In genomic region chr2:54763636-54764291, GRCh38 we compare ENCODE assay signal across 1 cellular context.
TF ChIP-seq lines count a peak whose summit lies in the region.

No MANE protein-coding gene starts in this region.

TF ChIP-seq in GM23338, 12 proteins besides CTCF, POLR2A, EP300 and RAD21:
- TF ChIP-seq, protein P1, sequence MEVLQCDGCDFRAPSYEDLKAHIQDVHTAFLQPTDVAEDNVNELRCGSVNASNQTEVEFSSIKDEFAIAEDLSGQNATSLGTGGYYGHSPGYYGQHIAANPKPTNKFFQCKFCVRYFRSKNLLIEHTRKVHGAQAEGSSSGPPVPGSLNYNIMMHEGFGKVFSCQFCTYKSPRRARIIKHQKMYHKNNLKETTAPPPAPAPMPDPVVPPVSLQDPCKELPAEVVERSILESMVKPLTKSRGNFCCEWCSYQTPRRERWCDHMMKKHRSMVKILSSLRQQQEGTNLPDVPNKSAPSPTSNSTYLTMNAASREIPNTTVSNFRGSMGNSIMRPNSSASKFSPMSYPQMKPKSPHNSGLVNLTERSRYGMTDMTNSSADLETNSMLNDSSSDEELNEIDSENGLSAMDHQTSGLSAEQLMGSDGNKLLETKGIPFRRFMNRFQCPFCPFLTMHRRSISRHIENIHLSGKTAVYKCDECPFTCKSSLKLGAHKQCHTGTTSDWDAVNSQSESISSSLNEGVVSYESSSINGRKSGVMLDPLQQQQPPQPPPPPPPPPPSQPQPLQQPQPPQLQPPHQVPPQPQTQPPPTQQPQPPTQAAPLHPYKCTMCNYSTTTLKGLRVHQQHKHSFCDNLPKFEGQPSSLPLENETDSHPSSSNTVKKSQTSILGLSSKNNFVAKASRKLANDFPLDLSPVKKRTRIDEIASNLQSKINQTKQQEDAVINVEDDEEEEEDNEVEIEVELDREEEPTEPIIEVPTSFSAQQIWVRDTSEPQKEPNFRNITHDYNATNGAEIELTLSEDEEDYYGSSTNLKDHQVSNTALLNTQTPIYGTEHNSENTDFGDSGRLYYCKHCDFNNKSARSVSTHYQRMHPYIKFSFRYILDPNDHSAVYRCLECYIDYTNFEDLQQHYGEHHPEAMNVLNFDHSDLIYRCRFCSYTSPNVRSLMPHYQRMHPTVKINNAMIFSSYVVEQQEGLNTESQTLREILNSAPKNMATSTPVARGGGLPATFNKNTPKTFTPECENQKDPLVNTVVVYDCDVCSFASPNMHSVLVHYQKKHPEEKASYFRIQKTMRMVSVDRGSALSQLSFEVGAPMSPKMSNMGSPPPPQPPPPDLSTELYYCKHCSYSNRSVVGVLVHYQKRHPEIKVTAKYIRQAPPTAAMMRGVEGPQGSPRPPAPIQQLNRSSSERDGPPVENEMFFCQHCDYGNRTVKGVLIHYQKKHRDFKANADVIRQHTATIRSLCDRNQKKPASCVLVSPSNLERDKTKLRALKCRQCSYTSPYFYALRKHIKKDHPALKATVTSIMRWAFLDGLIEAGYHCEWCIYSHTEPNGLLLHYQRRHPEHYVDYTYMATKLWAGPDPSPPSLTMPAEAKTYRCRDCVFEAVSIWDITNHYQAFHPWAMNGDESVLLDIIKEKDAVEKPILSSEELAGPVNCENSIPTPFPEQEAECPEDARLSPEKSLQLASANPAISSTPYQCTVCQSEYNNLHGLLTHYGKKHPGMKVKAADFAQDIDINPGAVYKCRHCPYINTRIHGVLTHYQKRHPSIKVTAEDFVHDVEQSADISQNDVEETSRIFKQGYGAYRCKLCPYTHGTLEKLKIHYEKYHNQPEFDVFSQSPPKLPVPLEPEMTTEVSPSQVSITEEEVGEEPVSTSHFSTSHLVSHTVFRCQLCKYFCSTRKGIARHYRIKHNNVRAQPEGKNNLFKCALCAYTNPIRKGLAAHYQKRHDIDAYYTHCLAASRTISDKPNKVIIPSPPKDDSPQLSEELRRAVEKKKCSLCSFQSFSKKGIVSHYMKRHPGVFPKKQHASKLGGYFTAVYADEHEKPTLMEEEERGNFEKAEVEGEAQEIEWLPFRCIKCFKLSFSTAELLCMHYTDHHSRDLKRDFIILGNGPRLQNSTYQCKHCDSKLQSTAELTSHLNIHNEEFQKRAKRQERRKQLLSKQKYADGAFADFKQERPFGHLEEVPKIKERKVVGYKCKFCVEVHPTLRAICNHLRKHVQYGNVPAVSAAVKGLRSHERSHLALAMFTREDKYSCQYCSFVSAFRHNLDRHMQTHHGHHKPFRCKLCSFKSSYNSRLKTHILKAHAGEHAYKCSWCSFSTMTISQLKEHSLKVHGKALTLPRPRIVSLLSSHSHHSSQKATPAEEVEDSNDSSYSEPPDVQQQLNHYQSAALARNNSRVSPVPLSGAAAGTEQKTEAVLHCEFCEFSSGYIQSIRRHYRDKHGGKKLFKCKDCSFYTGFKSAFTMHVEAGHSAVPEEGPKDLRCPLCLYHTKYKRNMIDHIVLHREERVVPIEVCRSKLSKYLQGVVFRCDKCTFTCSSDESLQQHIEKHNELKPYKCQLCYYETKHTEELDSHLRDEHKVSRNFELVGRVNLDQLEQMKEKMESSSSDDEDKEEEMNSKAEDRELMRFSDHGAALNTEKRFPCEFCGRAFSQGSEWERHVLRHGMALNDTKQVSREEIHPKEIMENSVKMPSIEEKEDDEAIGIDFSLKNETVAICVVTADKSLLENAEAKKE (CRISPR knock-in tag; IDR thresholded peaks at IDR 0.05): no peak
- TF ChIP-seq NANOG (IDR thresholded peaks at IDR 0.05; ENCODE audit: borderline replicate concordance) (no peak), ZNF331 (CRISPR knock-in tag; IDR thresholded peaks at IDR 0.05; ENCODE audit: low read depth) (no peak), EZH2phosphoT487 (IDR thresholded peaks at IDR 0.05; ENCODE audit: unreplicated experiment) (no peak), ETS1 (IDR thresholded peaks at IDR 0.05) (no peak), JUNB (IDR thresholded peaks at IDR 0.05; ENCODE audit: unreplicated experiment) (no peak), CREB1 (CRISPR knock-in tag; IDR thresholded peaks at IDR 0.05; ENCODE audit: low read depth) (no peak), POLR2AphosphoS5 (IDR thresholded peaks at IDR 0.05; ENCODE audit: low read depth) (no peak), EZH2 (IDR thresholded peaks at IDR 0.05; ENCODE audit: low read depth, unreplicated experiment) (no peak), ZNF114 (CRISPR knock-in tag; IDR thresholded peaks at IDR 0.05) (no peak), STAT1 (IDR thresholded peaks at IDR 0.05; ENCODE audit: unreplicated experiment) (no peak)
- TF ChIP-seq, protein P2, sequence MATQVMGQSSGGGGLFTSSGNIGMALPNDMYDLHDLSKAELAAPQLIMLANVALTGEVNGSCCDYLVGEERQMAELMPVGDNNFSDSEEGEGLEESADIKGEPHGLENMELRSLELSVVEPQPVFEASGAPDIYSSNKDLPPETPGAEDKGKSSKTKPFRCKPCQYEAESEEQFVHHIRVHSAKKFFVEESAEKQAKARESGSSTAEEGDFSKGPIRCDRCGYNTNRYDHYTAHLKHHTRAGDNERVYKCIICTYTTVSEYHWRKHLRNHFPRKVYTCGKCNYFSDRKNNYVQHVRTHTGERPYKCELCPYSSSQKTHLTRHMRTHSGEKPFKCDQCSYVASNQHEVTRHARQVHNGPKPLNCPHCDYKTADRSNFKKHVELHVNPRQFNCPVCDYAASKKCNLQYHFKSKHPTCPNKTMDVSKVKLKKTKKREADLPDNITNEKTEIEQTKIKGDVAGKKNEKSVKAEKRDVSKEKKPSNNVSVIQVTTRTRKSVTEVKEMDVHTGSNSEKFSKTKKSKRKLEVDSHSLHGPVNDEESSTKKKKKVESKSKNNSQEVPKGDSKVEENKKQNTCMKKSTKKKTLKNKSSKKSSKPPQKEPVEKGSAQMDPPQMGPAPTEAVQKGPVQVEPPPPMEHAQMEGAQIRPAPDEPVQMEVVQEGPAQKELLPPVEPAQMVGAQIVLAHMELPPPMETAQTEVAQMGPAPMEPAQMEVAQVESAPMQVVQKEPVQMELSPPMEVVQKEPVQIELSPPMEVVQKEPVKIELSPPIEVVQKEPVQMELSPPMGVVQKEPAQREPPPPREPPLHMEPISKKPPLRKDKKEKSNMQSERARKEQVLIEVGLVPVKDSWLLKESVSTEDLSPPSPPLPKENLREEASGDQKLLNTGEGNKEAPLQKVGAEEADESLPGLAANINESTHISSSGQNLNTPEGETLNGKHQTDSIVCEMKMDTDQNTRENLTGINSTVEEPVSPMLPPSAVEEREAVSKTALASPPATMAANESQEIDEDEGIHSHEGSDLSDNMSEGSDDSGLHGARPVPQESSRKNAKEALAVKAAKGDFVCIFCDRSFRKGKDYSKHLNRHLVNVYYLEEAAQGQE (IDR thresholded peaks at IDR 0.05; ENCODE audit: unreplicated experiment): no peak
